Comparison of ENCODE assay signal across 8 cellular contexts in genomic region chr13:45367995-45368394, GRCh38. TPM values are rescaled to one million over a fixed set of nuclear protein-coding genes. Genes with fewer than 3 reads are reported as not detected.
DNase-seq lines count a peak whose midpoint lies in the region; ATAC-seq and TF ChIP-seq lines count a peak whose summit lies in the region.

No MANE protein-coding gene starts in this region.

- H3K36me3 Mint-ChIP-seq in activated naive CD4-positive, alpha-beta T cell treated with anti-CD3 and anti-CD28 coated beads, Interleukin-2, amount 50 U/mL, for 72 hours: peaks cover under 1 to 13% of the 10 kb centered on the region in 2 donors

- no peak for TF ChIP-seq CTCF in GM20000 (IDR thresholded peaks at IDR 0.05; ENCODE audit: extremely low read depth, missing control alignments)

- peak in 1 of 2 donors; percentile 65 for ATAC-seq in activated naive CD4-positive, alpha-beta T cell treated with anti-CD3 and anti-CD28 coated beads, Interleukin-2, amount 50 U/mL, for 72 hours
- ATAC-seq in HG03280 (IDR thresholded peaks at IDR 0.05; ENCODE audit: unreplicated experiment): no peak

- intact Hi-C loops in cardiac septum (cut with DNase I): no loop called here

- peaks cover 0 to 3% of the 10 kb centered on the region in 2 donors for H3K9me3 Mint-ChIP-seq in activated naive CD4-positive, alpha-beta T cell treated with anti-CD3 and anti-CD28 coated beads, Interleukin-2, amount 50 U/mL, for 72 hours

- peak overlapping the region; percentile 89 to 94 for H3K27ac Mint-ChIP-seq in activated naive CD4-positive, alpha-beta T cell treated with anti-CD3 and anti-CD28 coated beads, Interleukin-2, amount 50 U/mL, for 72 hours

- DNase-seq in stimulated activated CD4-positive, alpha-beta T cell treated with anti-CD3 and anti-CD28 coated beads, Interleukin-4, amount 100 ng/mL, for 24 hours: peak; percentile 12
- no peak for DNase-seq in stimulated activated CD4-positive, alpha-beta T cell treated with anti-CD3 and anti-CD28 coated beads, Interleukin-2, amount 100 ng/mL, for 48 hours
- peak in 1 of 2 donors; percentile 12 for DNase-seq in activated naive CD4-positive, alpha-beta T cell treated with anti-CD3 and anti-CD28 coated beads, Interleukin-2, amount 50 U/mL, for 72 hours (ENCODE audit: low spot score in 2 of 2)
- peak; percentile 18 for DNase-seq in kidney glomerular epithelial cell (lab: John Stamatoyannopoulos, UW)
- DNase-seq in GM20000 (ENCODE audit: low spot score): no peak
- no peak for DNase-seq in cardiac septum (ENCODE audit: low spot score)
- no peak for DNase-seq in NCI-H1105 treated with DMSO at 0.1 percent for 48 hours (lab: John Stamatoyannopoulos, UW)

RNA-seq across cellular contexts. Expression of gene TPT1, which starts 27.0 kb away (rescaled TPM):
- total RNA-seq in activated naive CD4-positive, alpha-beta T cell treated with anti-CD3 and anti-CD28 coated beads, Interleukin-2, amount 50 U/mL, for 72 hours: 1,000 to 10,000 TPM; 2,995 to 3,818 TPM
- 3,215 TPM for total RNA-seq in cardiac septum

RNA-seq across cellular contexts. Expression of gene SLC25A30, which starts 50.2 kb away (rescaled TPM):
- total RNA-seq in activated naive CD4-positive, alpha-beta T cell treated with anti-CD3 and anti-CD28 coated beads, Interleukin-2, amount 50 U/mL, for 72 hours: 10 to 100 TPM; 10.5 to 19.7 TPM
- 83.4 TPM for total RNA-seq in cardiac septum

Comparison
In these comparisons a context has a peak if more than half of its experiments do, and no peak if none do; other contexts are left out.
1. DNase-seq: peak in stimulated activated CD4-positive, alpha-beta T cell treated with anti-CD3 and anti-CD28 coated beads, Interleukin-4, amount 100 ng/mL, for 24 hours (single experiment) and kidney glomerular epithelial cell (single experiment); none in stimulated activated CD4-positive, alpha-beta T cell treated with anti-CD3 and anti-CD28 coated beads, Interleukin-2, amount 100 ng/mL, for 48 hours (0 of 2), GM20000 (single experiment), cardiac septum (single experiment) and NCI-H1105 treated with DMSO at 0.1 percent for 48 hours (single experiment).